17 cellular contexts compared by ENCODE assay signal in the genomic region with DNA sequence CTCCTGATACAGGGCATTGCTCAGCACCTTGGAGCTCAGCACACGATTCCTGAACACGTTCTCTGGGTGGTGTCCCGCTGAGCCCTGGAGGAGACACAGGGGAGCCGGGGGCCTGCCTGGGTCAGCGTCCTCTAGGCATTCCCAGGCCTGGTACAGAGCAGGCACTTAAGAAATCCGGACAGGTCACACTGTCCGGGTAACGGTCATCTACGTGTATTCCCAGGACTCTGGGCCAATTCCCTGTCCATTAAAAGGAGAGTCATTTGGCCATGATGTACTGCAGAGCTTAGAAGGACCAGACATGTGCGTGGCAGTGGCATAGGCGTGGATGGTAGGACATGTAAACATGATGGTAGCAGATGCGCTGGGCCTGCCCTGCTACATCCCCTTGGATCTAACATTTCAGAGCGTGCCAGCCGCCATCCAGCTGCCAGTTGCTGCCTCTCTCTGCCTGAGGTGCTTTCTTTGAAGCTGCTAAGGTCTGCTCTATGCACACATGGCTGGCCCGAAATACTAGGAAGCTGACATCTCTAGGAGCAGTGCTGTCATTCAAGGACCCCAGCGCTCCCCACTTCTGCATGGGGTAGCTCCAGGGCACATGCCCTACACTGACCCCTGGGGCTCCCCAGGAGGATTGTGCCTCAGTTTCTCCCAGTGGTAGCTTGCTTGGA.
DNase-seq lines count a peak whose midpoint lies in the region; ATAC-seq, FAIRE-seq and TF ChIP-seq lines count a peak whose summit lies in the region.
"Had no signal": no experiment of that assay in that cellular context is flagged by ENCODE, and none has a peak within 500 bp of the region (broad histone marks: within the 10 kb centered on the region; RNA-seq: fewer than 3 reads in every experiment).

No MANE protein-coding gene starts in this region.

- H3K9me3 ChIP-seq in Peyer's patch (no peaks in the 10 kb centered on the region), upper lobe of right lung (no peaks in the 10 kb centered on the region)

- no peak for ATAC-seq in activated CD8-positive, alpha-beta memory T cell treated with anti-CD3 and anti-CD28 coated beads, Interleukin-2, amount 10 ng/mL, durations not matched to agents 7 days and 5 days
- ATAC-seq in upper lobe of right lung, result no peak
- ATAC-seq: CD8-positive, alpha-beta T cell; Right ventricle myocardium inferior had no signal

- intact Hi-C loops in upper lobe of right lung (cut with DNase I), result no loop called here

- no peaks in the 10 kb centered on the region for H3K9me3 Mint-ChIP-seq in activated CD8-positive, alpha-beta memory T cell treated with anti-CD3 and anti-CD28 coated beads, Interleukin-2, amount 10 ng/mL, durations not matched to agents 7 days and 5 days (ENCODE audit: low read depth)
- peaks cover 6% of the 10 kb centered on the region for H3K9me3 Mint-ChIP-seq in neural crest cell
- H3K9me3 Mint-ChIP-seq: CD8-positive, alpha-beta T cell had no signal

- no peak for FAIRE-seq in H54 (lab: Jason Lieb, UNC)
- FAIRE-seq: D721Med had no signal

- TF ChIP-seq POLR2A in Peyer's patch (IDR thresholded peaks at IDR 0.05), result no peak
- no peak for TF ChIP-seq POLR2A in H54 (IDR thresholded peaks at IDR 0.05; ENCODE audit: low read depth, low read length)

- CTCF ChIA-PET in activated CD8-positive, alpha-beta memory T cell treated with anti-CD3 and anti-CD28 coated beads, Interleukin-2, amount 10 ng/mL, durations not matched to agents 7 days and 5 days (lab: Charles Lee), result no interaction called here

- no peaks in the 10 kb centered on the region for H3K36me3 Mint-ChIP-seq in activated CD8-positive, alpha-beta memory T cell treated with anti-CD3 and anti-CD28 coated beads, Interleukin-2, amount 10 ng/mL, durations not matched to agents 7 days and 5 days
- peaks cover 6% of the 10 kb centered on the region for H3K36me3 Mint-ChIP-seq in neural crest cell (ENCODE audit: low read depth)
- H3K36me3 Mint-ChIP-seq: CD8-positive, alpha-beta T cell; IgD-negative memory B cell had no signal

- H3K36me3 ChIP-seq in Peyer's patch (no peaks in the 10 kb centered on the region), upper lobe of right lung (no peaks in the 10 kb centered on the region)

- H3K27ac ChIP-seq in Peyer's patch, result no peak overlapping the region
- H3K27ac ChIP-seq in upper lobe of right lung, result no peak overlapping the region
- H3K27ac ChIP-seq: SK-N-MC had no signal

- no peak for TF ChIP-seq CTCF in Peyer's patch (IDR thresholded peaks at IDR 0.05)
- TF ChIP-seq CTCF in neural crest cell (conservative IDR thresholded peaks at IDR 0.05), result no peak
- no peak for TF ChIP-seq CTCF in upper lobe of right lung (IDR thresholded peaks at IDR 0.05)

- H3K27me3 ChIP-seq in Peyer's patch (no peaks in the 10 kb centered on the region), upper lobe of right lung (no peaks in the 10 kb centered on the region)

- H3K4me3 Mint-ChIP-seq in activated CD8-positive, alpha-beta memory T cell treated with anti-CD3 and anti-CD28 coated beads, Interleukin-2, amount 10 ng/mL, durations not matched to agents 7 days and 5 days, result no peak overlapping the region
- no peak overlapping the region for H3K4me3 Mint-ChIP-seq in neural crest cell
- H3K4me3 Mint-ChIP-seq: CD8-positive, alpha-beta T cell; IgD-negative memory B cell had no signal

- H3K4me1 ChIP-seq in Peyer's patch, result no peaks in the 10 kb centered on the region
- H3K4me1 ChIP-seq in upper lobe of right lung, result no peaks in the 10 kb centered on the region

- peak; percentile 28 for DNase-seq in activated CD8-positive, alpha-beta memory T cell treated with anti-CD3 and anti-CD28 coated beads, Interleukin-2, amount 10 ng/mL, durations not matched to agents 7 days and 5 days
- no peak for DNase-seq in activated CD8-positive, alpha-beta memory T cell treated with anti-CD3 and anti-CD28 coated beads, Interleukin-2, amount 50 U/mL, for 4 hours
- DNase-seq in Peyer's patch (peak in 2 of 3 donors; percentile 29 to 34), neural crest cell (ENCODE audit: low read depth, low spot score) (no peak), upper lobe of right lung (peak; percentile 40), H54 (ENCODE audit: insufficient read length, low spot score) (no peak), HCEC 1CT (no peak)
- DNase-seq: DMS79 treated with DMSO at 0.1 percent for 48 hours, GDM1, H7, NCI-H1417 treated with DMSO at 0.1 percent for 48 hours, NCI-H2081 had no signal

- no peak overlapping the region for H3K27ac Mint-ChIP-seq in activated CD8-positive, alpha-beta memory T cell treated with anti-CD3 and anti-CD28 coated beads, Interleukin-2, amount 10 ng/mL, durations not matched to agents 7 days and 5 days
- H3K27ac Mint-ChIP-seq in neural crest cell (ENCODE audit: unreplicated experiment), result peak overlapping the region; percentile 43
- H3K27ac Mint-ChIP-seq: CD8-positive, alpha-beta T cell; IgD-negative memory B cell had no signal

- no peaks in the 10 kb centered on the region for H3K27me3 Mint-ChIP-seq in activated CD8-positive, alpha-beta memory T cell treated with anti-CD3 and anti-CD28 coated beads, Interleukin-2, amount 10 ng/mL, durations not matched to agents 7 days and 5 days
- H3K27me3 Mint-ChIP-seq in neural crest cell (ENCODE audit: low read depth), result no peaks in the 10 kb centered on the region

- H3K4me3 ChIP-seq in Peyer's patch, result no peak overlapping the region
- no peak overlapping the region for H3K4me3 ChIP-seq in upper lobe of right lung
- H3K4me3 ChIP-seq: SK-N-MC had no signal

- no peaks in the 10 kb centered on the region for H3K4me1 Mint-ChIP-seq in activated CD8-positive, alpha-beta memory T cell treated with anti-CD3 and anti-CD28 coated beads, Interleukin-2, amount 10 ng/mL, durations not matched to agents 7 days and 5 days
- peaks cover 18% of the 10 kb centered on the region for H3K4me1 Mint-ChIP-seq in neural crest cell
- H3K4me1 Mint-ChIP-seq: IgD-negative memory B cell had no signal

Comparison
In these comparisons a context has a peak if more than half of its experiments do, and no peak if none do; other contexts are left out.
1. DNase-seq: peak in activated CD8-positive, alpha-beta memory T cell treated with anti-CD3 and anti-CD28 coated beads, Interleukin-2, amount 10 ng/mL, durations not matched to agents 7 days and 5 days (single experiment), Peyer's patch (2 of 3) and upper lobe of right lung (single experiment); none in activated CD8-positive, alpha-beta memory T cell treated with anti-CD3 and anti-CD28 coated beads, Interleukin-2, amount 50 U/mL, for 4 hours (single experiment), neural crest cell (single experiment), H54 (single experiment) and HCEC 1CT (single experiment).